25 cellular contexts compared by ENCODE assay signal in genomic region chr5:153460421-153460820, GRCh38. TPM values are rescaled to one million over a fixed set of nuclear protein-coding genes. Genes with fewer than 3 reads are reported as not detected.
"Had no signal": no experiment of that assay in that cellular context is flagged by ENCODE, and none has a peak within 500 bp of the region (broad histone marks: within the 10 kb centered on the region; RNA-seq: fewer than 3 reads in every experiment).

No MANE protein-coding gene starts in this region.

- ATAC-seq: heart left ventricle; left colon; left ventricle myocardium superior; natural killer cell treated with Interleukin-12 subunit alpha and Interleukin-12 subunit beta and Interleukin-15 and Interleukin-18, amount 100 ng/mL, for 72 hours had no signal

- H3K27ac ChIP-seq: dorsolateral prefrontal cortex, heart left ventricle, neural progenitor cell, ovary, right atrium auricular region, sigmoid colon, thyroid gland, upper lobe of left lung, vagina had no signal

- DNase-seq: cortex of kidney; dorsolateral prefrontal cortex; effector CD8-positive, alpha-beta T cell; foreskin melanocyte; heart left ventricle; hippocampal formation; left colon; left ventricle myocardium superior; mesenchymal stem cell; midbrain; nucleus accumbens; ovary; sigmoid colon; small intestine; stimulated activated CD4-positive, alpha-beta T cell treated with anti-CD3 and anti-CD28 coated beads, Interleukin-12 subunit alpha, Interleukin-12 subunit beta, amount 100 ng/mL, for 4 hours; stimulated activated naive CD4-positive, alpha-beta T cell treated with Interleukin-2 at 50 U/mL for 16 hours; thyroid gland; upper lobe of left lung had no signal

- H2AFZ ChIP-seq: neural progenitor cell had no signal

- H3K4me1 ChIP-seq: heart left ventricle, right atrium auricular region, thyroid gland, upper lobe of left lung, vagina had no signal

- H3K36me3 ChIP-seq: heart left ventricle, neural progenitor cell, ovary, right atrium auricular region, sigmoid colon, thyroid gland, upper lobe of left lung, vagina had no signal

- H3K9ac ChIP-seq: neural progenitor cell had no signal

- H3K9me3 ChIP-seq: heart left ventricle, ovary, right atrium auricular region, sigmoid colon, thyroid gland, upper lobe of left lung, vagina had no signal

- H3K9me3 Mint-ChIP-seq: neural progenitor cell had no signal

- H3K27me3 ChIP-seq: dorsolateral prefrontal cortex, neural progenitor cell, ovary, right atrium auricular region, sigmoid colon, thyroid gland, upper lobe of left lung, vagina had no signal

- H3K4me3 Mint-ChIP-seq: natural killer cell treated with Interleukin-12 subunit alpha and Interleukin-12 subunit beta and Interleukin-15 and Interleukin-18, amount 100 ng/mL, for 72 hours; neural progenitor cell had no signal

- H3K36me3 Mint-ChIP-seq: natural killer cell treated with Interleukin-12 subunit alpha and Interleukin-12 subunit beta and Interleukin-15 and Interleukin-18, amount 100 ng/mL, for 72 hours; neural progenitor cell had no signal

- H3K4me2 ChIP-seq: neural progenitor cell had no signal

- H3K27ac Mint-ChIP-seq: natural killer cell treated with Interleukin-12 subunit alpha and Interleukin-12 subunit beta and Interleukin-15 and Interleukin-18, amount 100 ng/mL, for 72 hours; neural progenitor cell had no signal

- H3K4me3 ChIP-seq: dorsolateral prefrontal cortex, heart left ventricle, lung, neural progenitor cell, ovary, right atrium auricular region, sigmoid colon, thyroid gland, upper lobe of left lung, vagina had no signal

RNA-seq across cellular contexts. Expression of gene GRIA1, which starts 30.0 kb away (rescaled TPM):
- total RNA-seq: glomerular endothelial cell; kidney epithelial cell; natural killer cell treated with Interleukin-12 subunit alpha and Interleukin-12 subunit beta and Interleukin-15 and Interleukin-18, amount 100 ng/mL, for 72 hours; vagina had no signal
